Comparison of ENCODE assay signal across 12 cellular contexts in the genomic region with DNA sequence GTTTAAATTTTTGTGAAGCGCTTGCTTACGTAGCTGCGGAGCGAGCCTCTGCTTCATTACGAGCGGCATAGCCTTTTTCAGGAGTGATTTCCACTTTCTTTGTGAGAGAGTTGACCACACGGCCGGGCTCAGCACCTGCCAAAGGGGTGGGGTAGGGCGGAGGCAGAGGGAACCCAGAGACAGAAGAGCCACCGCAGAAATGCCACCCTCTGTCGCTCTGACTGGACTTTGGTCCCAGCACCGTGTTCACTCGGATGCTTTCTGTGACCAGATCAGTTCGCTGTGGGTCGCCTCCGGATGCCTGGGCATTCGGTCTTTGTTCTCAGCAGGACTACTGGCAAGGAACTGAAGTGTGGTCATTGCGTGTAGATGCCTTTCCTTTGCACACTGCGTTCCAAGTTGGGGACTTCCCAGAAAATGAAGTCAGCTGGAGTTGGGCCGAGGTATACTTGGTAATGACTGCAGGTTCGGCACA. TPM values are rescaled to one million over a fixed set of nuclear protein-coding genes. Genes with fewer than 3 reads are reported as not detected.
A peak's percentile ranks its signal among the peaks of the same experiment; 100 is the strongest.
DNase-seq lines count a peak whose midpoint lies in the region; ATAC-seq and TF ChIP-seq lines count a peak whose summit lies in the region.
"Had no signal": no experiment of that assay in that cellular context is flagged by ENCODE, and none has a peak within 500 bp of the region (broad histone marks: within the 10 kb centered on the region; RNA-seq: fewer than 3 reads in every experiment).

No MANE protein-coding gene starts in this region.

- TF ChIP-seq CTCF in GM13976 (IDR thresholded peaks at IDR 0.05; ENCODE audit: borderline replicate concordance, control extremely low read depth, extremely low read depth, insufficient read depth, missing control alignments) (no peak), progenitor cell of endocrine pancreas (IDR thresholded peaks at IDR 0.05; ENCODE audit: unreplicated experiment) (no peak)

- H3K27me3 ChIP-seq in right cardiac atrium (ENCODE audit: control insufficient read depth, insufficient read depth): no peaks in the 10 kb centered on the region

- in situ Hi-C loops in GM13976 (cut with MboI; ENCODE audit: low sequenced_read_pairs, unreplicated experiment): no loop called here

- intact Hi-C loops in right cardiac atrium (cut with DNase I): no loop called here

- H3K36me3 Mint-ChIP-seq in progenitor cell of endocrine pancreas (ENCODE audit: insufficient read depth): no peaks in the 10 kb centered on the region
- peaks cover 6 to 19% of the 10 kb centered on the region in 2 donors for H3K36me3 Mint-ChIP-seq in activated naive CD4-positive, alpha-beta T cell treated with anti-CD3 and anti-CD28 coated beads, Interleukin-2, amount 50 U/mL, for 72 hours
- H3K36me3 Mint-ChIP-seq: activated naive CD8-positive, alpha-beta T cell treated with anti-CD3 and anti-CD28 coated beads, Interleukin-2, amount 10 ng/mL, durations not matched to agents 7 days and 5 days had no signal

- H3K4me3 Mint-ChIP-seq in progenitor cell of endocrine pancreas (ENCODE audit: low read depth): peak overlapping the region; percentile 72
- H3K4me3 Mint-ChIP-seq: activated naive CD8-positive, alpha-beta T cell treated with anti-CD3 and anti-CD28 coated beads, Interleukin-2, amount 10 ng/mL, durations not matched to agents 7 days and 5 days had no signal

- DNase-seq in GM13976 (ENCODE audit: low spot score): peak; percentile 8
- DNase-seq in SK-N-MC (ENCODE audit: low read depth, low spot score): no peak
- DNase-seq in right cardiac atrium: peak; percentile 26 to 54 (median 50)
- DNase-seq in progenitor cell of endocrine pancreas (ENCODE audit: low spot score, unreplicated experiment): peak; percentile 11
- no peak for DNase-seq in activated naive CD4-positive, alpha-beta T cell treated with anti-CD3 and anti-CD28 coated beads, Interleukin-2, amount 50 U/mL, for 72 hours (ENCODE audit: low spot score in 2 of 2)
- DNase-seq: activated naive CD8-positive, alpha-beta T cell treated with anti-CD3 and anti-CD28 coated beads, Interleukin-2, amount 10 ng/mL, durations not matched to agents 7 days and 5 days; DND-41; KBM-7; SW 1271 had no signal

- H3K4me1 ChIP-seq in right cardiac atrium (ENCODE audit: control insufficient read depth, insufficient read depth, low read length): no peaks in the 10 kb centered on the region

- no peak for TF ChIP-seq POLR2A in GM18505 (IDR thresholded peaks at IDR 0.05; ENCODE audit: borderline replicate concordance, extremely low read depth, insufficient read depth, insufficient read length)

- no peaks in the 10 kb centered on the region for H3K9me3 Mint-ChIP-seq in progenitor cell of endocrine pancreas (ENCODE audit: low read depth)
- H3K9me3 Mint-ChIP-seq in activated naive CD4-positive, alpha-beta T cell treated with anti-CD3 and anti-CD28 coated beads, Interleukin-2, amount 50 U/mL, for 72 hours: no peaks in the 10 kb centered on the region
- H3K9me3 Mint-ChIP-seq: activated naive CD8-positive, alpha-beta T cell treated with anti-CD3 and anti-CD28 coated beads, Interleukin-2, amount 10 ng/mL, durations not matched to agents 7 days and 5 days had no signal

- H3K9me3 ChIP-seq in SK-N-MC (ENCODE audit: low read depth, low read length) (no peaks in the 10 kb centered on the region), right cardiac atrium (ENCODE audit: control insufficient read depth, low read length) (no peaks in the 10 kb centered on the region)

- peak overlapping the region; percentile 74 for H3K4me3 ChIP-seq in SK-N-MC
- peak overlapping the region; percentile 8 for H3K4me3 ChIP-seq in right cardiac atrium (ENCODE audit: low read length)

- H3K36me3 ChIP-seq in SK-N-MC (ENCODE audit: insufficient read depth, low read length): no peaks in the 10 kb centered on the region

- 8% methylated on average over 21 of the region's 21 CpGs for WGBS in right cardiac atrium

- peak overlapping the region; percentile 16 for H3K9ac ChIP-seq in SK-N-MC (ENCODE audit: insufficient read length)

- peaks cover 60% of the 10 kb centered on the region for H3K27me3 Mint-ChIP-seq in progenitor cell of endocrine pancreas

- H3K27ac Mint-ChIP-seq in progenitor cell of endocrine pancreas: no peak overlapping the region
- no peak overlapping the region for H3K27ac Mint-ChIP-seq in activated naive CD4-positive, alpha-beta T cell treated with anti-CD3 and anti-CD28 coated beads, Interleukin-2, amount 50 U/mL, for 72 hours
- H3K27ac Mint-ChIP-seq: activated naive CD8-positive, alpha-beta T cell treated with anti-CD3 and anti-CD28 coated beads, Interleukin-2, amount 10 ng/mL, durations not matched to agents 7 days and 5 days had no signal

- ATAC-seq in right cardiac atrium (peak; percentile 55 to 70), GM18505 (IDR thresholded peaks at IDR 0.05; ENCODE audit: unreplicated experiment) (no peak), HG03457 (IDR thresholded peaks at IDR 0.05; ENCODE audit: unreplicated experiment) (no peak), GM18873 (IDR thresholded peaks at IDR 0.05; ENCODE audit: low FRiP score, unreplicated experiment) (no peak)
- no peak for ATAC-seq in activated naive CD4-positive, alpha-beta T cell treated with anti-CD3 and anti-CD28 coated beads, Interleukin-2, amount 50 U/mL, for 72 hours

- no peak overlapping the region for H3K27ac ChIP-seq in SK-N-MC
- H3K27ac ChIP-seq in right cardiac atrium (ENCODE audit: low read length): no peak overlapping the region

- peaks cover 4% of the 10 kb centered on the region for H3K4me1 Mint-ChIP-seq in progenitor cell of endocrine pancreas (ENCODE audit: low read depth)
- H3K4me1 Mint-ChIP-seq: activated naive CD8-positive, alpha-beta T cell treated with anti-CD3 and anti-CD28 coated beads, Interleukin-2, amount 10 ng/mL, durations not matched to agents 7 days and 5 days had no signal

RNA-seq across cellular contexts. Expression of a gene that starts 0.9 kb away (rescaled TPM):
- total RNA-seq in right cardiac atrium: 1 to 10 TPM in 3 of 4 donors, under 1 TPM in 1; 0.45 to 4.9 (median 2.7) TPM
- 1.7 TPM for polyA plus RNA-seq in right cardiac atrium
- total RNA-seq in progenitor cell of endocrine pancreas: 0.38 and 0.51 TPM in 2 replicates
- total RNA-seq in activated naive CD4-positive, alpha-beta T cell treated with anti-CD3 and anti-CD28 coated beads, Interleukin-2, amount 50 U/mL, for 72 hours: not detected

Comparison
In these comparisons a context has a peak if more than half of its experiments do, and no peak if none do; other contexts are left out.
1. DNase-seq: peak in GM13976 (single experiment), right cardiac atrium (3 of 3) and progenitor cell of endocrine pancreas (single experiment); none in SK-N-MC (single experiment) and activated naive CD4-positive, alpha-beta T cell treated with anti-CD3 and anti-CD28 coated beads, Interleukin-2, amount 50 U/mL, for 72 hours (0 of 2).
2. ATAC-seq: peak in right cardiac atrium (2 of 2); none in GM18505 (single experiment), HG03457 (single experiment), activated naive CD4-positive, alpha-beta T cell treated with anti-CD3 and anti-CD28 coated beads, Interleukin-2, amount 50 U/mL, for 72 hours (0 of 2) and GM18873 (single experiment).